ENCODE assay signal across 34 cellular contexts in genomic region chr1:117529683-117530082, GRCh38.
"Had no signal": no experiment of that assay in that cellular context is flagged by ENCODE, and none has a peak within 500 bp of the region (broad histone marks: within the 10 kb centered on the region; RNA-seq: fewer than 3 reads in every experiment).

No MANE protein-coding gene starts in this region.

- H3K4me3 ChIP-seq: ascending aorta, cardiac muscle cell had no signal

- H3K27me3 ChIP-seq: ascending aorta, cardiac muscle cell had no signal

- ATAC-seq: activated CD8-positive, alpha-beta memory T cell treated with anti-CD3 and anti-CD28 coated beads, Interleukin-2, amount 10 ng/mL, durations not matched to agents 7 days and 5 days; activated CD8-positive, alpha-beta T cell treated with anti-CD3 and anti-CD28 coated beads, Interleukin-2, amount 10 ng/mL, durations not matched to agents 7 days and 5 days; activated naive CD8-positive, alpha-beta T cell treated with anti-CD3 and anti-CD28 coated beads, Interleukin-2, amount 50 U/mL, for 24 hours; T-cell had no signal

- H3K4me1 Mint-ChIP-seq: activated B cell treated with CpG ODN at 0.5 μM for 24 hours; activated CD4-positive, alpha-beta T cell treated with anti-CD3 and anti-CD28 coated beads, Interleukin-2, amount 10 ng/mL, durations not matched to agents 7 days and 5 days; activated naive CD4-positive, alpha-beta T cell treated with anti-CD3 and anti-CD28 coated beads, Interleukin-2, amount 10 ng/mL, durations not matched to agents 7 days and 5 days; activated naive CD8-positive, alpha-beta T cell treated with anti-CD3 and anti-CD28 coated beads, Interleukin-2, amount 10 ng/mL, durations not matched to agents 7 days and 5 days; brain; central memory CD8-positive, alpha-beta T cell had no signal

- DNase-seq: activated B cell treated with CpG ODN at 0.5 μM for 24 hours; activated CD4-positive, alpha-beta memory T cell treated with anti-CD3 and anti-CD28 coated beads, Interleukin-2, amount 10 ng/mL, durations not matched to agents 7 days and 5 days; activated CD4-positive, alpha-beta T cell treated with anti-CD3 and anti-CD28 coated beads for 48 hours; activated CD4-positive, alpha-beta T cell treated with anti-CD3 and anti-CD28 coated beads, Interleukin-2, amount 10 ng/mL, durations not matched to agents 7 days and 5 days; activated CD4-positive, alpha-beta T cell treated with anti-CD3 and anti-CD28 coated beads, Interleukin-2, amount 50 U/mL, for 48 hours; activated CD4-positive, CD25-positive, alpha-beta regulatory T cell treated with anti-CD3 and anti-CD28 coated beads, Interleukin-2, amount 50 U/mL, for 72 hours; activated CD8-positive, alpha-beta memory T cell treated with anti-CD3 and anti-CD28 coated beads for 24 hours; activated CD8-positive, alpha-beta memory T cell treated with anti-CD3 and anti-CD28 coated beads, Interleukin-2, amount 10 ng/mL, durations not matched to agents 7 days and 5 days; activated CD8-positive, alpha-beta memory T cell treated with anti-CD3 and anti-CD28 coated beads, Interleukin-2, amount 50 U/mL, for 48 hours; activated CD8-positive, alpha-beta T cell treated with anti-CD3 and anti-CD28 coated beads, Interleukin-2, amount 10 ng/mL, durations not matched to agents 7 days and 5 days; activated effector memory CD4-positive, alpha-beta T cell treated with Interleukin-2 at 50 U/mL for 16 hours; activated gamma-delta T cell; activated naive CD4-positive, alpha-beta T cell treated with anti-CD3 and anti-CD28 coated beads, Interleukin-2, amount 10 ng/mL, durations not matched to agents 7 days and 5 days; activated naive CD4-positive, alpha-beta T cell treated with Interleukin-2 at 50 U/mL for 16 hours; activated naive CD8-positive, alpha-beta T cell treated with anti-CD3 and anti-CD28 coated beads, Interleukin-2, amount 10 ng/mL, durations not matched to agents 7 days and 5 days; activated naive CD8-positive, alpha-beta T cell treated with anti-CD3 and anti-CD28 coated beads, Interleukin-2, amount 50 U/mL, for 24 hours; activated T-cell treated with anti-CD3 and anti-CD28 coated beads, Interleukin-2, amount 50 U/mL, for 24 hours; activated T-cell treated with anti-CD3 and anti-CD28 coated beads, Interleukin-2, amount 50 U/mL, for 48 hours; amygdala; anterior cingulate cortex; caudate nucleus; cerebellar nuclear complex; T-cell; T-helper 2 cell; T-helper 9 cell had no signal

- H3K27ac Mint-ChIP-seq: activated B cell treated with CpG ODN at 0.5 μM for 24 hours; activated CD4-positive, alpha-beta memory T cell treated with anti-CD3 and anti-CD28 coated beads, Interleukin-2, amount 10 ng/mL, durations not matched to agents 7 days and 5 days; activated CD4-positive, alpha-beta T cell treated with anti-CD3 and anti-CD28 coated beads, Interleukin-2, amount 10 ng/mL, durations not matched to agents 7 days and 5 days; activated CD8-positive, alpha-beta memory T cell treated with anti-CD3 and anti-CD28 coated beads, Interleukin-2, amount 10 ng/mL, durations not matched to agents 7 days and 5 days; activated CD8-positive, alpha-beta T cell treated with anti-CD3 and anti-CD28 coated beads, Interleukin-2, amount 10 ng/mL, durations not matched to agents 7 days and 5 days; activated naive CD4-positive, alpha-beta T cell treated with anti-CD3 and anti-CD28 coated beads, Interleukin-2, amount 10 ng/mL, durations not matched to agents 7 days and 5 days; activated naive CD4-positive, alpha-beta T cell treated with anti-CD3 and anti-CD28 coated beads, Interleukin-2, amount 50 U/mL, for 24 hours; activated naive CD8-positive, alpha-beta T cell treated with anti-CD3 and anti-CD28 coated beads, Interleukin-2, amount 10 ng/mL, durations not matched to agents 7 days and 5 days; activated naive CD8-positive, alpha-beta T cell treated with anti-CD3 and anti-CD28 coated beads, Interleukin-2, amount 50 U/mL, for 24 hours; activated T-cell treated with anti-CD3 and anti-CD28 coated beads, Interleukin-2, amount 50 U/mL, for 24 hours; activated T-helper 2 cell treated with anti-CD3 and anti-CD28 coated beads, Interferon-gamma antibody, Interleukin-2, Interleukin-4, amounts not matched to agents 10 μg/mL and 5 μg/mL and 100 μg/mL, durations not matched to agents 14 hours and 24 hours and 36 hours; brain; T-helper 2 cell treated with Interferon-gamma antibody and Interleukin-4, amounts not matched to agents 5 μg/mL and 100 μg/mL, for 36 hours had no signal

- H3K27ac ChIP-seq: ascending aorta, cardiac muscle cell, VCaP had no signal

- H3K27me3 Mint-ChIP-seq: activated B cell treated with CpG ODN at 0.5 μM for 24 hours; activated CD4-positive, alpha-beta memory T cell treated with anti-CD3 and anti-CD28 coated beads, Interleukin-2, amount 10 ng/mL, durations not matched to agents 7 days and 5 days; activated CD4-positive, alpha-beta T cell treated with anti-CD3 and anti-CD28 coated beads, Interleukin-2, amount 10 ng/mL, durations not matched to agents 7 days and 5 days; activated CD8-positive, alpha-beta memory T cell treated with anti-CD3 and anti-CD28 coated beads, Interleukin-2, amount 10 ng/mL, durations not matched to agents 7 days and 5 days; activated naive CD4-positive, alpha-beta T cell treated with anti-CD3 and anti-CD28 coated beads, Interleukin-2, amount 10 ng/mL, durations not matched to agents 7 days and 5 days; activated naive CD4-positive, alpha-beta T cell treated with anti-CD3 and anti-CD28 coated beads, Interleukin-2, amount 50 U/mL, for 24 hours; activated naive CD8-positive, alpha-beta T cell; activated naive CD8-positive, alpha-beta T cell treated with anti-CD3 and anti-CD28 coated beads, Interleukin-2, amount 10 ng/mL, durations not matched to agents 7 days and 5 days; activated naive CD8-positive, alpha-beta T cell treated with anti-CD3 and anti-CD28 coated beads, Interleukin-2, amount 50 U/mL, for 24 hours; activated T-cell treated with anti-CD3 and anti-CD28 coated beads, Interleukin-2, amount 50 U/mL, for 24 hours; brain; central memory CD8-positive, alpha-beta T cell; T-cell had no signal

- H3K4me3 Mint-ChIP-seq: activated B cell treated with CpG ODN at 0.5 μM for 24 hours; activated CD4-positive, alpha-beta memory T cell treated with anti-CD3 and anti-CD28 coated beads, Interleukin-2, amount 10 ng/mL, durations not matched to agents 7 days and 5 days; activated CD4-positive, alpha-beta T cell treated with anti-CD3 and anti-CD28 coated beads, Interleukin-2, amount 10 ng/mL, durations not matched to agents 7 days and 5 days; activated CD8-positive, alpha-beta memory T cell treated with anti-CD3 and anti-CD28 coated beads, Interleukin-2, amount 10 ng/mL, durations not matched to agents 7 days and 5 days; activated CD8-positive, alpha-beta T cell treated with anti-CD3 and anti-CD28 coated beads, Interleukin-2, amount 10 ng/mL, durations not matched to agents 7 days and 5 days; activated naive CD4-positive, alpha-beta T cell treated with anti-CD3 and anti-CD28 coated beads, Interleukin-2, amount 10 ng/mL, durations not matched to agents 7 days and 5 days; activated naive CD4-positive, alpha-beta T cell treated with anti-CD3 and anti-CD28 coated beads, Interleukin-2, amount 50 U/mL, for 24 hours; activated naive CD8-positive, alpha-beta T cell; activated naive CD8-positive, alpha-beta T cell treated with anti-CD3 and anti-CD28 coated beads, Interleukin-2, amount 10 ng/mL, durations not matched to agents 7 days and 5 days; activated naive CD8-positive, alpha-beta T cell treated with anti-CD3 and anti-CD28 coated beads, Interleukin-2, amount 50 U/mL, for 24 hours; activated T-cell treated with anti-CD3 and anti-CD28 coated beads, Interleukin-2, amount 50 U/mL, for 24 hours; brain; central memory CD8-positive, alpha-beta T cell; T-cell; T-helper 2 cell treated with Interferon-gamma antibody and Interleukin-4, amounts not matched to agents 5 μg/mL and 100 μg/mL, for 36 hours had no signal

- H3K36me3 ChIP-seq: ascending aorta had no signal

- H3K9me3 ChIP-seq: ascending aorta had no signal
